Comparison of ENCODE assay signal across 14 cellular contexts in the genomic region with DNA sequence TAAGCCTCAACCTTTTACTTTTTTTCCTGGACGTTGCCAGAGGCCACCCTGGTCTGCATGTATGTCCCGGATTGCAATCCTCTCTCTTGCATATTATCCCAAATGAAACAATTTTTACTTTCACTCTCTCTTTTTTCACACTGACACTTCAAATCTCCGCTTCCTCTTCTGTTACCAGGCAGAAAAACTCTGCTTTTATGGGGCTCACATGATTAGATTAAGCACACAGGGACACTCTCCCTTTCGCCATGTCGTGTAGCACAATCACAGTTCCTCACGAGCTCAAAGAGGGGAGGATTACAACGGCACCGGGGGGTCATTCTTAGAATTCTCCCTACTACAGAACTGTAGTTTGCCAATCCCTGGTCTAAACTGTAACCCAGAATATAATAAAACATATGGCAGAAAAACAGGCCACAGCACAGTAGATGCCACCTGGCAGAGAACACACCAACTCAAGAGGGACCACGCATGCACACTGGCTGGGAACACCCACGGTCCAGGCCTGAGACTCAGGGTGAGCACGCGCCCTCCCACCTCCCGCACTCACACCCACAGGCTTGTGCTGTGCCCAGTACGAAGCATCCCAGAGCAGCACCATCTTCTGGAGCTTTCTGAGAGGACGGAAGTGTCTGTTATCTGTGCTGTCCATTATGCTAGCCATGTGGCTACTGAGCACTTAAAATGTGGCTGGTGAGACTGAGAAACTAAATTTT.
"Had no signal": no experiment of that assay in that cellular context is flagged by ENCODE, and none has a peak within 500 bp of the region (broad histone marks: within the 10 kb centered on the region; RNA-seq: fewer than 3 reads in every experiment).

No MANE protein-coding gene starts in this region.

- H3K36me3 ChIP-seq: ovary had no signal

- H3K27me3 ChIP-seq: ovary, spleen, transverse colon had no signal

- ATAC-seq: activated T-cell treated with anti-CD3 and anti-CD28 coated beads, Interleukin-2, amount 50 U/mL, for 4 hours; stimulated activated memory B cell treated with anti-CD40 and anti-IgM and Interleukin-4, amounts not matched to agents 10 μg/mL and 1 μg/mL and 100 μg/mL, for 72 hours; T-helper 17 cell had no signal

- H3K4me1 ChIP-seq: transverse colon had no signal

- DNase-seq: activated CD4-positive, alpha-beta T cell treated with anti-CD3 and anti-CD28 coated beads, Interleukin-2, amount 50 U/mL, for 4 hours; activated gamma-delta T cell; activated naive CD8-positive, alpha-beta T cell treated with anti-CD3 and anti-CD28 coated beads for 36 hours; activated T-cell treated with anti-CD3 and anti-CD28 coated beads, Interleukin-2, amount 50 U/mL, for 4 hours; dermis blood vessel endothelial cell; endodermal cell; hypothalamus; ovary; retina; spleen; stimulated activated CD4-positive, alpha-beta T cell treated with anti-CD3 and anti-CD28 coated beads, Interleukin-1b, Interleukin-23, amount 100 ng/mL, for 48 hours; T-helper 17 cell; transverse colon had no signal

- H3K27ac ChIP-seq: ovary, transverse colon had no signal

- H3K9me3 ChIP-seq: ovary, spleen, transverse colon had no signal

- H3K4me3 ChIP-seq: ovary, spleen, transverse colon had no signal
